Comparison of ENCODE assay signal across 14 cellular contexts in the genomic region with DNA sequence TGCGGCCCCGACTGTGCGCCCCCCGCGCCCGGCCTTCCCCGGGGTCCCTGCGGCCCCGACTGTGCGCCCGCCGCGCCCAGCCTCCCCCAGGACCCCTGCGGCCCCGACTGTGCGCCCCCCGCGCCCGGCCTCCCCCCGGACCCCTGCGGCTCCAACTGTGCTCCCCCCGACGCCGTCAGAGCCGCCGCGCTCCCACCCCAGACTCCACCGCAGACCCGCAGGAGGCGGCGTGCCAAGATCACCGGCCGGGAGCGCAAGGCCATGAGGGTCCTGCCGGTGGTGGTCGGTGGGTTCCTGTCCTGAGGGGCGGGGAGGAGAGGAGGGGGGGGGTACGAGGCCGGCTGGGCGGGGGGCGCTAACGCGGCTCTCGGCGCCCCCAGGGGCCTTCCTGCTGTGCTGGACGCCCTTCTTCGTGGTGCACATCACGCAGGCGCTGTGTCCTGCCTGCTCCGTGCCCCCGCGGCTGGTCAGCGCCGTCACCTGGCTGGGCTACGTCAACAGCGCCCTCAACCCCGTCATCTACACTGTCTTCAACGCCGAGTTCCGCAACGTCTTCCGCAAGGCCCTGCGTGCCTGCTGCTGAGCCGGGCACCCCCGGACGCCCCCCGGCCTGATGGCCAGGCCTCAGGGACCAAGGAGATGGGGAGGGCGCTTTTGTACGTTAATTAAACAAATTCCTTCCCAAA. TPM values are rescaled to one million over a fixed set of nuclear protein-coding genes. Genes with fewer than 3 reads are reported as not detected.
DNase-seq lines count a peak whose midpoint lies in the region; ATAC-seq, FAIRE-seq and TF ChIP-seq lines count a peak whose summit lies in the region.
"Had no signal": no experiment of that assay in that cellular context is flagged by ENCODE, and none has a peak within 500 bp of the region (broad histone marks: within the 10 kb centered on the region; RNA-seq: fewer than 3 reads in every experiment).

No MANE protein-coding gene starts in this region.

- ATAC-seq in natural killer cell: peak; percentile 44 to 55 (median 46)

- H3K9me3 Mint-ChIP-seq in astrocyte (ENCODE audit: unreplicated experiment): no peaks in the 10 kb centered on the region
- H3K9me3 Mint-ChIP-seq in natural killer cell: no peaks in the 10 kb centered on the region

- H3K27me3 Mint-ChIP-seq in astrocyte (ENCODE audit: low read depth, unreplicated experiment): peaks cover 2% of the 10 kb centered on the region
- peaks cover 8 to 24% of the 10 kb centered on the region in 2 donors for H3K27me3 Mint-ChIP-seq in natural killer cell (ENCODE audit: low read depth in 2 of 2)

- intact Hi-C loops in natural killer cell (cut with micrococcal nuclease): no loop called here

- H2AFZ ChIP-seq in astrocyte (ENCODE audit: low read depth, low read length): no peak overlapping the region
- H2AFZ ChIP-seq: GM23248 had no signal

- no peak overlapping the region for H3K4me2 ChIP-seq in astrocyte (ENCODE audit: low read length)

- no peaks in the 10 kb centered on the region for H3K9me3 ChIP-seq in astrocyte (ENCODE audit: insufficient read depth, low read depth, low read length)
- H3K9me3 ChIP-seq: breast epithelium had no signal

- H3K27me3 ChIP-seq in H7 (ENCODE audit: control insufficient read depth, insufficient read depth, low read length): peaks cover 33% of the 10 kb centered on the region
- H3K27me3 ChIP-seq in astrocyte (ENCODE audit: insufficient read depth, low read length): peaks cover 14% of the 10 kb centered on the region

- H3K27ac Mint-ChIP-seq in astrocyte (ENCODE audit: unreplicated experiment): peak overlapping the region; percentile 66
- H3K27ac Mint-ChIP-seq in natural killer cell: peak overlapping the region in 1 of 2 donors; percentile 36

- peaks cover 11% of the 10 kb centered on the region for H3K4me1 ChIP-seq in astrocyte (ENCODE audit: insufficient read depth, low read length)

- no peak for FAIRE-seq in astrocyte (lab: Jason Lieb, UNC)

- H3K4me3 Mint-ChIP-seq in astrocyte (ENCODE audit: unreplicated experiment) (no peak overlapping the region), natural killer cell (peak overlapping the region; percentile 56)

- H3K27ac ChIP-seq in astrocyte (ENCODE audit: low read depth, low read length): no peak overlapping the region
- H3K27ac ChIP-seq: breast epithelium, GM23248 had no signal

- H3K4me1 Mint-ChIP-seq in astrocyte (ENCODE audit: low read depth, unreplicated experiment) (peaks cover 6% of the 10 kb centered on the region), natural killer cell (peaks cover 5 to 19% of the 10 kb centered on the region in 2 donors)

- no peak overlapping the region; the same call in 1 of the 2 replicates for H3K4me3 ChIP-seq in H7 (ENCODE audit: insufficient read depth, low read depth, low read length)
- no peak overlapping the region for H3K4me3 ChIP-seq in astrocyte (ENCODE audit: insufficient read depth, low read depth, low read length)
- H3K4me3 ChIP-seq: GM23248 had no signal

- H3K79me2 ChIP-seq in astrocyte (ENCODE audit: insufficient read depth, low read length): no peaks in the 10 kb centered on the region

- TF ChIP-seq CTCF in astrocyte (IDR thresholded peaks at IDR 0.05; ENCODE audit: insufficient read depth, low read depth, low read length) (no peak), natural killer cell (IDR thresholded peaks at IDR 0.05) (no peak)

- no peak overlapping the region for H3K9ac ChIP-seq in astrocyte (ENCODE audit: low read length)
- H3K9ac ChIP-seq: GM23248 had no signal

- H3K36me3 ChIP-seq in H7 (replicated peaks; ENCODE audit: control insufficient read depth, insufficient read depth, low read length): no peaks in the 10 kb centered on the region
- no peaks in the 10 kb centered on the region for H3K36me3 ChIP-seq in astrocyte (ENCODE audit: insufficient read depth, low read length)
- H3K36me3 ChIP-seq: breast epithelium had no signal

- H4K20me1 ChIP-seq in astrocyte (ENCODE audit: insufficient read depth, low read length): peaks cover 44% of the 10 kb centered on the region

- peaks cover 4% of the 10 kb centered on the region for H3K36me3 Mint-ChIP-seq in astrocyte (ENCODE audit: low read depth, unreplicated experiment)
- no peaks in the 10 kb centered on the region for H3K36me3 Mint-ChIP-seq in natural killer cell

- DNase-seq in H7 (peak; percentile 85), astrocyte (ENCODE audit: low read depth) (no peak), natural killer cell (no peak), GDM1 (lab: John Stamatoyannopoulos, UW) (no peak), NCI-H748 treated with DMSO at 0.1 percent for 48 hours (lab: John Stamatoyannopoulos, UW) (no peak), DMS153 treated with DMSO at 0.1 percent for 48 hours (lab: John Stamatoyannopoulos, UW; ENCODE audit: unreplicated experiment) (no peak)
- DNase-seq: NCI-H1417; NCI-H526; Right ventricle myocardium superior; stimulated activated CD4-positive, alpha-beta T cell treated with anti-CD3 and anti-CD28 coated beads, Interleukin-4, amount 100 ng/mL, for 24 hours had no signal

RNA-seq across cellular contexts. Expression of gene DRD4, which starts 3.1 kb away (rescaled TPM):
- 1.8 and 2.1 TPM in 2 replicates for total RNA-seq in H7 (2014; rRNA removed; shearing (Covaris generic))
- total RNA-seq in astrocyte: 9.9 and 12.0 TPM in 2 replicates
- total RNA-seq in natural killer cell: 1 to 10 TPM in 1 of 3 donors, under 1 TPM in 2; 0.49 to 1.2 (median 0.61) TPM
- total RNA-seq: epithelial cell of proximal tubule, GM23248, Right ventricle myocardium superior had no signal

RNA-seq across cellular contexts. Expression of gene SCT, which starts 13.2 kb away (rescaled TPM):
- total RNA-seq in H7 (2014; rRNA removed; shearing (Covaris generic)): not detected in 2 replicates
- total RNA-seq in astrocyte (2.0 and 4.0 TPM in 2 replicates), natural killer cell (not detected)
- total RNA-seq: breast epithelium, epithelial cell of proximal tubule, GM23248, Right ventricle myocardium superior, subcutaneous adipose tissue had no signal

RNA-seq across cellular contexts. Expression of gene CDHR5, which starts 15.4 kb away (rescaled TPM):
- total RNA-seq in H7 (2014; rRNA removed; shearing (Covaris generic)): not detected in 2 replicates
- total RNA-seq in astrocyte: 0.12 TPM in 1 of 2 replicates, not detected in the other
- not detected for total RNA-seq in natural killer cell
- total RNA-seq: epithelial cell of proximal tubule, GM23248, Right ventricle myocardium superior, subcutaneous adipose tissue had no signal

RNA-seq across cellular contexts. Expression of gene IRF7, which starts 24.4 kb away (rescaled TPM):
- total RNA-seq in H7 (2014; rRNA removed; shearing (Covaris generic)): 13.6 and 14.6 TPM in 2 replicates
- total RNA-seq in astrocyte (75.4 and 80.6 TPM in 2 replicates), natural killer cell (10 to 100 TPM; 63.3 to 97.3 (median 77.3) TPM)

RNA-seq across cellular contexts. Expression of gene DEAF1, which starts 54.9 kb away (rescaled TPM):
- total RNA-seq in H7 (2014; rRNA removed; shearing (Covaris generic)): 69.0 and 74.6 TPM in 2 replicates
- total RNA-seq in astrocyte (44.1 and 48.9 TPM in 2 replicates), natural killer cell (10 to 100 TPM; 25.9 to 26.9 (median 26.8) TPM)
